ENCODE assay signal across 11 cellular contexts in genomic region chr5:88145205-88145602, GRCh38.
DNase-seq lines count a peak whose midpoint lies in the region; ATAC-seq and TF ChIP-seq lines count a peak whose summit lies in the region.
"Had no signal": no experiment of that assay in that cellular context is flagged by ENCODE, and none has a peak within 500 bp of the region (broad histone marks: within the 10 kb centered on the region; RNA-seq: fewer than 3 reads in every experiment).

No MANE protein-coding gene starts in this region.

- no peak overlapping the region for H3K18ac ChIP-seq in H9 (ENCODE audit: insufficient read length, low read depth, low read length)

- H3K27ac ChIP-seq in H9 (ENCODE audit: insufficient read length, low read depth, low read length) (no peak overlapping the region), iPS-20b (ENCODE audit: low read length) (no peak overlapping the region), sigmoid colon (no peak overlapping the region)
- H3K27ac ChIP-seq: gastrocnemius medialis had no signal

- H3K9ac ChIP-seq in H9 (ENCODE audit: extremely low read depth, insufficient read length, low read length) (no peak overlapping the region), iPS-20b (ENCODE audit: low read depth, low read length) (no peak overlapping the region)

- no peak overlapping the region for H2BK12ac ChIP-seq in H9 (ENCODE audit: insufficient read length, low read depth, low read length)

- H4K5ac ChIP-seq in H9 (ENCODE audit: insufficient read length, low read depth, low read length), result no peak overlapping the region

- H3K27me3 Mint-ChIP-seq in H9 (ENCODE audit: low read depth), result peaks cover 14% of the 10 kb centered on the region
- H3K27me3 Mint-ChIP-seq in activated T-helper 17 cell treated with anti-CD3 and anti-CD28 coated beads, Interleukin-2, amount 50 U/mL, for 72 hours, result peaks cover 43% of the 10 kb centered on the region

- H2AFZ ChIP-seq in H9 (ENCODE audit: low read length), result no peak overlapping the region

- H3K36me3 Mint-ChIP-seq in H9 (ENCODE audit: insufficient read depth in 1 of 3, low read depth in 3 of 3), result no peaks in the 10 kb centered on the region
- no peaks in the 10 kb centered on the region for H3K36me3 Mint-ChIP-seq in activated T-helper 17 cell treated with anti-CD3 and anti-CD28 coated beads, Interleukin-2, amount 50 U/mL, for 72 hours (ENCODE audit: low read depth)

- H4K20me1 ChIP-seq in H9 (ENCODE audit: control insufficient read depth, insufficient read depth, insufficient read length), result no peaks in the 10 kb centered on the region

- H3K4me1 ChIP-seq in H9 (ENCODE audit: insufficient read depth, low read length), result peaks cover 4% of the 10 kb centered on the region; the same call in 1 of the 2 replicates
- peaks cover 24% of the 10 kb centered on the region for H3K4me1 ChIP-seq in iPS-20b (ENCODE audit: insufficient read depth, low read length)
- H3K4me1 ChIP-seq in sigmoid colon, result peaks cover 0 to 46% (median 37%) of the 10 kb centered on the region in 4 donors

- no peak for ATAC-seq in activated T-helper 17 cell treated with anti-CD3 and anti-CD28 coated beads, Interleukin-2, amount 50 U/mL, for 72 hours (replicated peaks)
- ATAC-seq in HG02610 (IDR thresholded peaks at IDR 0.05; ENCODE audit: unreplicated experiment) (no peak), GM21825 (IDR thresholded peaks at IDR 0.05; ENCODE audit: unreplicated experiment) (no peak)
- ATAC-seq: gastrocnemius medialis had no signal

- H3K27ac Mint-ChIP-seq in H9, result no peak overlapping the region
- H3K27ac Mint-ChIP-seq in activated T-helper 17 cell treated with anti-CD3 and anti-CD28 coated beads, Interleukin-2, amount 50 U/mL, for 72 hours, result no peak overlapping the region

- H3K4ac ChIP-seq in H9 (ENCODE audit: low read depth, low read length), result no peak overlapping the region

- DNase-seq in H9 (no peak), sigmoid colon (no peak), medulla oblongata (ENCODE audit: extremely low spot score) (no peak)
- DNase-seq: activated CD8-positive, alpha-beta memory T cell treated with anti-CD3 and anti-CD28 coated beads, Interleukin-2, amount 50 U/mL, for 48 hours; central memory CD4-positive, alpha-beta T cell; gastrocnemius medialis; NCI-H1436 had no signal

- intact Hi-C loops in sigmoid colon (cut with DNase I), result loop anchor here (5.0 to 10.0 kb wide), 2 partner anchors 122 to 730 kb away; partner anchors contain the start of genes CCNH and TMEM161B

- no CpG with 5 or more reads among the region's 17 CpGs for whole genome bisulfite sequencing in H9 (ENCODE audit: extremely low coverage, insufficient read length, low lambda C conversion rate)
- 15 to 31% methylated on average over 17 of the region's 17 CpGs for WGBS in sigmoid colon, 2 donors

- no peaks in the 10 kb centered on the region for H3K79me1 ChIP-seq in H9 (ENCODE audit: insufficient read depth, low read depth, low read length, poor library complexity, severe bottlenecking)

- no peak overlapping the region for H4K8ac ChIP-seq in H9 (replicated peaks; ENCODE audit: insufficient read length, low read depth, low read length)

- H2AK5ac ChIP-seq in H9 (ENCODE audit: insufficient read length, low read length), result no peak overlapping the region

- H4K91ac ChIP-seq in H9 (ENCODE audit: insufficient read length, low read depth, low read length), result no peak overlapping the region

- no peak for TF ChIP-seq EP300 in sigmoid colon (IDR thresholded peaks at IDR 0.05)

- H3K4me2 ChIP-seq in H9 (ENCODE audit: insufficient read depth, insufficient read length, low read length), result peak overlapping the region; percentile 62

- H3K23ac ChIP-seq in H9 (ENCODE audit: insufficient read length, low read depth, low read length), result no peak overlapping the region

- H3K4me1 Mint-ChIP-seq in H9, result peaks cover 0 to 23% of the 10 kb centered on the region in 2 experiments; a peak in 3 of 4 replicates
- peaks cover 5% of the 10 kb centered on the region for H3K4me1 Mint-ChIP-seq in activated T-helper 17 cell treated with anti-CD3 and anti-CD28 coated beads, Interleukin-2, amount 50 U/mL, for 72 hours

- peaks cover 22% of the 10 kb centered on the region for H3K23me2 ChIP-seq in H9 (ENCODE audit: insufficient read length, low read depth, low read length, poor library complexity, severe bottlenecking)

- TF ChIP-seq CTCF in H9 (conservative IDR thresholded peaks at IDR 0.05), result no peak
- TF ChIP-seq CTCF in sigmoid colon (IDR thresholded peaks at IDR 0.05), result no peak

- H3K9me3 ChIP-seq in H9 (ENCODE audit: control insufficient read depth, low read depth, low read length) (no peaks in the 10 kb centered on the region), iPS-20b (ENCODE audit: insufficient read depth, low read depth, low read length) (no peaks in the 10 kb centered on the region), sigmoid colon (no peaks in the 10 kb centered on the region)
- H3K9me3 ChIP-seq: gastrocnemius medialis had no signal

- H2BK15ac ChIP-seq in H9 (ENCODE audit: low read depth, low read length), result no peak overlapping the region

- H2BK5ac ChIP-seq in H9 (ENCODE audit: insufficient read length, low read length), result no peak overlapping the region

- H3K4me3 Mint-ChIP-seq in H9, result peak overlapping the region; percentile 36 to 73
- peak overlapping the region; percentile 54 for H3K4me3 Mint-ChIP-seq in activated T-helper 17 cell treated with anti-CD3 and anti-CD28 coated beads, Interleukin-2, amount 50 U/mL, for 72 hours

- no peaks in the 10 kb centered on the region; a peak in 2 of 5 replicates for H3K9me3 Mint-ChIP-seq in H9
- H3K9me3 Mint-ChIP-seq in activated T-helper 17 cell treated with anti-CD3 and anti-CD28 coated beads, Interleukin-2, amount 50 U/mL, for 72 hours, result peaks cover 3% of the 10 kb centered on the region

- peak overlapping the region; percentile 49 for H3K4me3 ChIP-seq in iPS-20b (ENCODE audit: low read length)
- H3K4me3 ChIP-seq in sigmoid colon, result peak overlapping the region in 3 of 4 donors; percentile 18 to 26 (median 24)

- no peak overlapping the region for H2BK20ac ChIP-seq in H9 (ENCODE audit: low read depth, low read length, poor library complexity, severe bottlenecking)

- TF ChIP-seq POLR2A in sigmoid colon (IDR thresholded peaks at IDR 0.05), result no peak

- H2BK120ac ChIP-seq in H9 (ENCODE audit: low read depth, low read length, poor library complexity, severe bottlenecking), result no peak overlapping the region

- peaks cover 47% of the 10 kb centered on the region for H3K27me3 ChIP-seq in H9 (ENCODE audit: insufficient read depth, low read length)
- peaks cover 75% of the 10 kb centered on the region for H3K27me3 ChIP-seq in iPS-20b (ENCODE audit: insufficient read depth, low read length)
- H3K27me3 ChIP-seq in sigmoid colon, result peaks cover 0 to 65% (median 7%) of the 10 kb centered on the region in 3 donors

- H3K36me3 ChIP-seq in iPS-20b (ENCODE audit: insufficient read depth, low read depth, low read length) (no peaks in the 10 kb centered on the region), sigmoid colon (no peaks in the 10 kb centered on the region)
- H3K36me3 ChIP-seq: gastrocnemius medialis had no signal

- H3K14ac ChIP-seq in H9 (ENCODE audit: insufficient read depth, low read length), result no peak overlapping the region

- no peak overlapping the region for H3K56ac ChIP-seq in H9 (ENCODE audit: insufficient read length, low read depth, low read length)

- H3T11ph ChIP-seq in H9 (ENCODE audit: low read length), result no peak overlapping the region

- no peaks in the 10 kb centered on the region for H3K79me2 ChIP-seq in H9 (ENCODE audit: insufficient read depth, low read length)
